ENCODE assay signal across 26 cellular contexts in the genomic region with DNA sequence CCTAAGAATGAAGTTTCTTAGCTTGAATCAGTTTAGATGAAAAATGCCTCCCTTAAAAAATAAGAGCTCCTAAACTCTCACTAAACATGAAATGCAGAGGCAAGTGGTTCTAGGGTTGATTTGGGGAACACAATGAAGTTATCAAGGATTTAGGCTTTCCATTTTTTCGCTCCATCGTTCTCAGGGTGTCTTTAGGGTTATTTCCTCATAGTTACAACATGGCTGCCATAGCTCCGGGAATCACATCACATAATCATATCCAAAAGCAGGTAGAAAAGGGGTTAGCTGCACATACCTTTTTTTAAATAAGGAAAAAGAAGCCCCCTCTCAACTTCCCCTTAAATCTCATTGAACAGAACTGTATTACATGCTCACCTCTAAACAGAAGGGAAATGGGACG. TPM values are rescaled to one million over a fixed set of nuclear protein-coding genes. Genes with fewer than 3 reads are reported as not detected.
DNase-seq lines count a peak whose midpoint lies in the region; ATAC-seq, FAIRE-seq and TF ChIP-seq lines count a peak whose summit lies in the region.
"Had no signal": no experiment of that assay in that cellular context is flagged by ENCODE, and none has a peak within 500 bp of the region (broad histone marks: within the 10 kb centered on the region; RNA-seq: fewer than 3 reads in every experiment).

No MANE protein-coding gene starts in this region.

- H4K20me1 ChIP-seq in HepG2 (ENCODE audit: insufficient read depth, low read length): no peaks in the 10 kb centered on the region
- H4K20me1 ChIP-seq in K562 (replicated peaks; ENCODE audit: control insufficient read depth, insufficient read depth, low read length): peaks cover 3% of the 10 kb centered on the region; the same call in 1 of the 2 replicates
- H4K20me1 ChIP-seq: BLaER1 had no signal

- BruUV-seq in HepG2 (replicated peaks; lab: Mats Ljungman, UMichigan) (no TSS peak), K562 (replicated peaks; lab: Mats Ljungman, UMichigan) (no TSS peak)

- H3K27ac ChIP-seq in HepG2 (ENCODE audit: extremely low read length, insufficient read depth, low read length): no peak overlapping the region
- H3K27ac ChIP-seq in right lobe of liver: no peak overlapping the region
- H3K27ac ChIP-seq in HEK293 (ENCODE audit: extremely low read depth, low read depth, low read length): no peak overlapping the region
- no peak overlapping the region for H3K27ac ChIP-seq in K562 (ENCODE audit: extremely low read depth, low read depth, low read length)
- H3K27ac ChIP-seq: BLaER1 had no signal

- H3K4me3 ChIP-seq in HepG2 (replicated peaks in 1 of 3; ENCODE audit: insufficient read depth in 1 of 3, low read depth in 2 of 3, low read length in 3 of 3) (no peak overlapping the region), right lobe of liver (no peak overlapping the region), HEK293 (ENCODE audit: low read depth, low read length) (no peak overlapping the region), K562 (no peak overlapping the region)
- H3K4me3 ChIP-seq: BLaER1 had no signal

- peaks cover 36% of the 10 kb centered on the region for H3K4me1 ChIP-seq in HepG2 (ENCODE audit: insufficient read depth, low read length)
- H3K4me1 ChIP-seq in right lobe of liver: no peaks in the 10 kb centered on the region
- H3K4me1 ChIP-seq in HEK293 (ENCODE audit: control insufficient read depth, insufficient read depth, low read length): no peaks in the 10 kb centered on the region
- H3K4me1 ChIP-seq in K562 (replicated peaks in 1 of 2; ENCODE audit: control insufficient read depth in 2 of 2, insufficient read depth in 2 of 2, low read length in 2 of 2): peaks cover 5 to 8% of the 10 kb centered on the region in 2 experiments; a peak in 3 of 5 replicates
- H3K4me1 ChIP-seq: BE2C had no signal

- in situ Hi-C loops in HepG2 (cut with HindIII; ENCODE audit: extremely low pct_ligation_motif_present, low pct_unique_long_range_greater_than_20kb): no loop called here
- in situ Hi-C loops in K562 (cut with MboI): no loop called here

- H3K9ac ChIP-seq in HepG2 (ENCODE audit: insufficient read depth, low read depth, low read length): no peak overlapping the region
- H3K9ac ChIP-seq in K562 (ENCODE audit: insufficient read depth in 1 of 2, low read depth in 2 of 2, low read length in 2 of 2): no peak overlapping the region
- H3K9ac ChIP-seq: BLaER1 had no signal

- TF ChIP-seq EP300 in HepG2 (IDR thresholded peaks at IDR 0.05; ENCODE audit: low read depth in 2 of 2, low read length in 2 of 2) (no peak), HepG2 (CRISPR knock-in tag; IDR thresholded peaks at IDR 0.05; ENCODE audit: borderline replicate concordance) (no peak), K562 (IDR thresholded peaks at IDR 0.05; ENCODE audit: low read length) (no peak)

- H3K9me1 ChIP-seq in K562 (ENCODE audit: control insufficient read depth, insufficient read depth, low read length): no peaks in the 10 kb centered on the region

- no peak for TF ChIP-seq POLR2A in HepG2 (IDR thresholded peaks at IDR 0.05; ENCODE audit: insufficient read depth in 1 of 2, low read depth in 2 of 2, low read length in 2 of 2)
- no peak for TF ChIP-seq POLR2A in right lobe of liver (IDR thresholded peaks at IDR 0.05)
- no peak for TF ChIP-seq POLR2A in K562 (conservative IDR thresholded peaks at IDR 0.05)

- TF ChIP-seq CTCF in HepG2 (CRISPR knock-in tag; IDR thresholded peaks at IDR 0.05): no peak
- TF ChIP-seq CTCF in right lobe of liver (IDR thresholded peaks at IDR 0.05): no peak
- no peak for TF ChIP-seq CTCF in HEK293 (tag by site-specific recombination; IDR thresholded peaks at IDR 0.05)
- TF ChIP-seq CTCF in K562 (IDR thresholded peaks at IDR 0.05 in 2 of 3, conservative IDR thresholded peaks at IDR 0.05 in 1 of 3; ENCODE audit: insufficient read depth in 2 of 3, low read depth in 1 of 3, low read length in 3 of 3): no peak

- FAIRE-seq in HepG2 (lab: Jason Lieb, UNC): no peak
- FAIRE-seq in K562 (lab: Jason Lieb, UNC): no peak
- FAIRE-seq: A204.1, D721Med, G401.6, GM12891 had no signal

- TF ChIP-seq RAD21 in HepG2 (CRISPR knock-in tag; IDR thresholded peaks at IDR 0.05) (no peak), K562 (CRISPR knock-in tag; conservative IDR thresholded peaks at IDR 0.05 in 1 of 2, IDR thresholded peaks at IDR 0.05 in 1 of 2) (no peak)

- ATAC-seq in HepG2: no peak
- ATAC-seq in right lobe of liver: no peak
- ATAC-seq in K562: no peak
- ATAC-seq in GM19023 (IDR thresholded peaks at IDR 0.05; ENCODE audit: unreplicated experiment): no peak

- POLR2A ChIA-PET in HepG2 (lab: Yijun Ruan, JAX) (interaction anchor here (5.4 kb wide), 1 partner anchor 112 kb away, joined by 52 read pairs; no protein-coding TSS in a partner anchor), HEK293 (lab: Yijun Ruan, JAX) (no interaction called here), K562 (lab: Yijun Ruan, JAX) (interaction anchor here (1.5 kb wide), 1 partner anchor 85 kb away, joined by 6 read pairs; no protein-coding TSS in a partner anchor)

- intact Hi-C loops in HepG2 (cut with micrococcal nuclease; ENCODE audit: unreplicated experiment): no loop called here
- intact Hi-C loops in right lobe of liver (cut with DNase I): no loop called here
- intact Hi-C loops in K562 (cut with micrococcal nuclease): no loop called here

- H3K9me3 ChIP-seq in HepG2 (ENCODE audit: low read length) (no peaks in the 10 kb centered on the region), right lobe of liver (no peaks in the 10 kb centered on the region), HEK293 (ENCODE audit: control insufficient read depth, insufficient read depth, low read depth, low read length) (no peaks in the 10 kb centered on the region; the same call in 1 of the 2 replicates), K562 (replicated peaks; ENCODE audit: control insufficient read depth, insufficient read depth, low read depth, low read length) (no peaks in the 10 kb centered on the region)
- H3K9me3 ChIP-seq: BE2C, Caco-2 had no signal

- H2AFZ ChIP-seq in HepG2 (ENCODE audit: low read length) (no peak overlapping the region), K562 (ENCODE audit: low read depth, low read length) (no peak overlapping the region)

- H3K79me2 ChIP-seq in HepG2 (ENCODE audit: insufficient read depth, low read length) (no peaks in the 10 kb centered on the region), K562 (ENCODE audit: control insufficient read depth, insufficient read depth, low read length) (no peaks in the 10 kb centered on the region)

- H3K27me3 ChIP-seq in HepG2 (ENCODE audit: control insufficient read depth in 1 of 2, insufficient read depth in 2 of 2, low read length in 2 of 2) (peaks cover 0 to 17% of the 10 kb centered on the region in 2 experiments; a peak in 2 of 5 replicates), right lobe of liver (no peaks in the 10 kb centered on the region), K562 (ENCODE audit: control insufficient read depth in 2 of 2, insufficient read depth in 2 of 2, low read length in 2 of 2) (peaks cover 3 to 13% of the 10 kb centered on the region in 2 experiments; a peak in 3 of 5 replicates)
- H3K27me3 ChIP-seq: BLaER1 had no signal

- CTCF ChIA-PET in HepG2 (lab: Yijun Ruan, JAX; ENCODE audit: low intra/inter-chr PET ratio, low total read pairs): interaction anchor here (2.6 to 3.9 kb wide), 2 partner anchors 88 to 111 kb away, joined by 34 to 58 read pairs; a partner anchor contains a TSS
- CTCF ChIA-PET in HEK293 (lab: Yijun Ruan, JAX): interaction anchor here (0.8 to 3.7 kb wide), 5 partner anchors 68 to 111 kb away, joined by 3 to 44 read pairs (median 4); a partner anchor contains a TSS
- CTCF ChIA-PET in K562 (lab: Yijun Ruan, JAX; ENCODE audit: low intra/inter-chr PET ratio): interaction anchor here (1.1 to 3.1 kb wide), 2 partner anchors 88 to 365 kb away, joined by 4 to 27 read pairs; a partner anchor contains a TSS

- H3K36me3 ChIP-seq in HepG2 (replicated peaks in 1 of 2; ENCODE audit: control insufficient read depth in 1 of 2, insufficient read depth in 2 of 2, low read length in 2 of 2) (no peaks in the 10 kb centered on the region), right lobe of liver (no peaks in the 10 kb centered on the region), HEK293 (ENCODE audit: control insufficient read depth in 2 of 2, insufficient read depth in 1 of 2, low read length in 2 of 2) (no peaks in the 10 kb centered on the region), K562 (ENCODE audit: control insufficient read depth, insufficient read depth, low read length) (no peaks in the 10 kb centered on the region)
- H3K36me3 ChIP-seq: BE2C, BLaER1 had no signal

- 45% methylated on average over 4 of the region's 4 CpGs for WGBS in HepG2 (ENCODE audit: low lambda C conversion rate)
- 89% methylated on average over 4 of the region's 4 CpGs for WGBS in right lobe of liver (ENCODE audit: insufficient coverage, low coverage, low lambda C conversion rate, missing lambda C conversion rate)
- 27% methylated on average over 4 of the region's 4 CpGs for WGBS in K562 (ENCODE audit: insufficient coverage, low coverage, missing lambda C conversion rate)

- no peak overlapping the region for H3K4me2 ChIP-seq in HepG2 (ENCODE audit: low read depth, low read length)
- H3K4me2 ChIP-seq in K562 (ENCODE audit: insufficient read depth, low read length): no peak overlapping the region
- H3K4me2 ChIP-seq: BLaER1 had no signal

- DNase-seq in HepG2 (ENCODE audit: low spot score): no peak
- DNase-seq in right lobe of liver: no peak
- DNase-seq in K562 (ENCODE audit: extremely low read depth in 1 of 4, low spot score in 3 of 4): no peak
- no peak for DNase-seq in activated CD8-positive, alpha-beta memory T cell treated with anti-CD3 and anti-CD28 coated beads, Interleukin-2, amount 50 U/mL, for 4 hours
- DNase-seq in COLO668 (lab: John Stamatoyannopoulos, UW; ENCODE audit: unreplicated experiment): no peak
- DNase-seq: 8988T; ACHN; BE2C; C1 segment of cervical spinal cord; Caco-2; Calu3; CD4-positive, alpha-beta memory T cell; CD4-positive, CD25-positive, alpha-beta regulatory T cell; CD8-positive, alpha-beta memory T cell; DMS79 treated with DMSO at 0.1 percent for 48 hours; GF-D8 had no signal

RNA-seq across cellular contexts. Expression of a gene that starts 21.4 kb away (rescaled TPM):
- total RNA-seq in HepG2 (2016; rRNA removed; fragmentation: Illumina TruSeq; extraction: Trizol) (not detected in 2 replicates), right lobe of liver (not detected), K562 (2014; rRNA removed) (not detected in 2 replicates), K562 (2014; rRNA removed; fragmentation: Illumina TruSeq; extraction: Trizol) (not detected in 2 replicates), K562 (2015; rRNA removed; fragmentation: Illumina TruSeq; extraction: Trizol) (not detected in 2 replicates), K562 (2021) (not detected in 2 replicates)
- not detected in 2 replicates for total RNA-seq in HepG2 (2016; cell fraction: cytosol; rRNA removed; fragmentation: Illumina TruSeq; extraction: Trizol; ENCODE audit: low read depth)
- not detected in 2 replicates for total RNA-seq in HepG2 (2016; cell fraction: insoluble cytoplasmic fraction; rRNA removed; fragmentation: Illumina TruSeq; extraction: Trizol)
- not detected in 2 replicates for total RNA-seq in HepG2 (2016; cell fraction: membrane; rRNA removed; fragmentation: Illumina TruSeq; extraction: Trizol)
- total RNA-seq in HepG2 (2016; cell fraction: nucleus; rRNA removed; fragmentation: Illumina TruSeq; extraction: Trizol): not detected in 2 replicates
- polyA plus RNA-seq in HepG2 (2011; rRNA removed) (not detected in 2 replicates), K562 (2011; rRNA removed) (not detected in 2 replicates), K562 (2014; fragmentation: Illumina TruSeq; extraction: Trizol) (not detected in 2 replicates), K562 (2014; fragmentation: Nextera tagmentation; extraction: Ambion mirVana) (not detected), K562 (2014; rRNA removed) (not detected in 2 replicates)
- polyA plus RNA-seq in HepG2 (2011; cell fraction: cytosol; rRNA removed): not detected in 2 replicates
- not detected in 2 replicates for polyA plus RNA-seq in HepG2 (2011; cell fraction: nucleus; rRNA removed)
- polyA plus RNA-seq in HepG2 (2012): not detected in 2 replicates
- not detected in 2 replicates for polyA plus RNA-seq in HepG2 (2016; cell fraction: cytosol; fragmentation: Illumina TruSeq; extraction: Trizol; ENCODE audit: low read depth)
- polyA plus RNA-seq in HepG2 (2016; cell fraction: insoluble cytoplasmic fraction; fragmentation: Illumina TruSeq; extraction: Trizol; ENCODE audit: low read depth): not detected in 2 replicates
- not detected in 2 replicates for polyA plus RNA-seq in HepG2 (2016; cell fraction: membrane; fragmentation: Illumina TruSeq; extraction: Trizol; ENCODE audit: low read depth)
- not detected in 2 replicates for polyA plus RNA-seq in HepG2 (2016; cell fraction: nucleus; fragmentation: Illumina TruSeq; extraction: Trizol; ENCODE audit: insufficient read depth, low read depth)
- not detected in 2 replicates for polyA minus RNA-seq in HepG2 (2011; rRNA and poly(A)+ RNA removed; ENCODE audit: low replicate concordance)
- polyA minus RNA-seq in HepG2 (2011; cell fraction: cytosol; rRNA and poly(A)+ RNA removed): not detected in 2 replicates
- not detected in 2 replicates for polyA minus RNA-seq in HepG2 (2011; cell fraction: nucleus; rRNA and poly(A)+ RNA removed)
- not detected in 2 replicates for total RNA-seq in K562 (2011; cell fraction: chromatin; rRNA removed; ENCODE audit: low replicate concordance)
- total RNA-seq in K562 (2011; cell fraction: nucleolus; rRNA removed): not detected in 2 replicates
- total RNA-seq in K562 (2011; cell fraction: nucleoplasm; rRNA removed): not detected in 2 replicates
- not detected in 2 replicates for polyA plus RNA-seq in K562 (2011; cell fraction: cytosol; rRNA removed)
- polyA plus RNA-seq in K562 (2011; cell fraction: nucleus; rRNA removed): not detected in 2 replicates
- not detected in 2 replicates for polyA plus RNA-seq in K562 (2012)
- not detected in 2 replicates for polyA minus RNA-seq in K562 (2011; rRNA and poly(A)+ RNA removed)
- polyA minus RNA-seq in K562 (2011; cell fraction: cytosol; rRNA and poly(A)+ RNA removed): not detected in 2 replicates
- polyA minus RNA-seq in K562 (2011; cell fraction: nucleus; rRNA and poly(A)+ RNA removed): not detected in 2 replicates
- total RNA-seq: A673; Caco-2; Calu3; CD4-positive, alpha-beta memory T cell; CD4-positive, CD25-positive, alpha-beta regulatory T cell; CD8-positive, alpha-beta memory T cell had no signal
- polyA plus RNA-seq: AG04450; CD14-positive monocyte; CD4-positive, alpha-beta memory T cell; CD4-positive, CD25-positive, alpha-beta regulatory T cell; CD8-positive, alpha-beta memory T cell had no signal

RNA-seq across cellular contexts. Expression of a gene that starts 31.5 kb away (rescaled TPM):
- total RNA-seq in HepG2 (2016; rRNA removed; fragmentation: Illumina TruSeq; extraction: Trizol) (6.3 and 8.3 TPM in 2 replicates), right lobe of liver (1 to 10 TPM; 1.5 to 3.1 (median 2.1) TPM), K562 (2014; rRNA removed) (7.3 and 9.3 TPM in 2 replicates), K562 (2014; rRNA removed; fragmentation: Illumina TruSeq; extraction: Trizol) (12.6 and 15.3 TPM in 2 replicates), K562 (2015; rRNA removed; fragmentation: Illumina TruSeq; extraction: Trizol) (7.0 and 7.4 TPM in 2 replicates), K562 (2021) (11.8 and 13.1 TPM in 2 replicates)
- total RNA-seq in HepG2 (2016; cell fraction: cytosol; rRNA removed; fragmentation: Illumina TruSeq; extraction: Trizol; ENCODE audit: low read depth): 5.1 and 6.2 TPM in 2 replicates
- 6.8 and 8.4 TPM in 2 replicates for total RNA-seq in HepG2 (2016; cell fraction: insoluble cytoplasmic fraction; rRNA removed; fragmentation: Illumina TruSeq; extraction: Trizol)
- total RNA-seq in HepG2 (2016; cell fraction: membrane; rRNA removed; fragmentation: Illumina TruSeq; extraction: Trizol): 13.3 and 13.4 TPM in 2 replicates
- total RNA-seq in HepG2 (2016; cell fraction: nucleus; rRNA removed; fragmentation: Illumina TruSeq; extraction: Trizol): 6.2 and 6.7 TPM in 2 replicates
- polyA plus RNA-seq in HepG2 (2011; rRNA removed) (7.5 and 8.8 TPM in 2 replicates), K562 (2011; rRNA removed) (10.4 and 15.0 TPM in 2 replicates), K562 (2014; fragmentation: Illumina TruSeq; extraction: Trizol) (11.9 and 12.5 TPM in 2 replicates), K562 (2014; fragmentation: Nextera tagmentation; extraction: Ambion mirVana) (10 to 100 TPM; 13.7 to 20.1 TPM), K562 (2014; rRNA removed) (7.5 and 7.7 TPM in 2 replicates)
- polyA plus RNA-seq in HepG2 (2011; cell fraction: cytosol; rRNA removed): 9.4 and 12.9 TPM in 2 replicates
- polyA plus RNA-seq in HepG2 (2011; cell fraction: nucleus; rRNA removed): 3.2 and 3.7 TPM in 2 replicates
- polyA plus RNA-seq in HepG2 (2012): 5.9 and 7.9 TPM in 2 replicates
- polyA plus RNA-seq in HepG2 (2016; cell fraction: cytosol; fragmentation: Illumina TruSeq; extraction: Trizol; ENCODE audit: low read depth): 4.6 and 5.6 TPM in 2 replicates
- 6.6 and 7.2 TPM in 2 replicates for polyA plus RNA-seq in HepG2 (2016; cell fraction: insoluble cytoplasmic fraction; fragmentation: Illumina TruSeq; extraction: Trizol; ENCODE audit: low read depth)
- 8.1 and 9.5 TPM in 2 replicates for polyA plus RNA-seq in HepG2 (2016; cell fraction: membrane; fragmentation: Illumina TruSeq; extraction: Trizol; ENCODE audit: low read depth)
- polyA plus RNA-seq in HepG2 (2016; cell fraction: nucleus; fragmentation: Illumina TruSeq; extraction: Trizol; ENCODE audit: insufficient read depth, low read depth): 7.7 and 8.6 TPM in 2 replicates
- 14.0 and 19.1 TPM in 2 replicates for polyA minus RNA-seq in HepG2 (2011; rRNA and poly(A)+ RNA removed; ENCODE audit: low replicate concordance)
- 5.4 and 6.3 TPM in 2 replicates for polyA minus RNA-seq in HepG2 (2011; cell fraction: cytosol; rRNA and poly(A)+ RNA removed)
- polyA minus RNA-seq in HepG2 (2011; cell fraction: nucleus; rRNA and poly(A)+ RNA removed): 2.6 and 3.9 TPM in 2 replicates
- total RNA-seq in K562 (2011; cell fraction: chromatin; rRNA removed; ENCODE audit: low replicate concordance): 9.6 and 10.6 TPM in 2 replicates
- total RNA-seq in K562 (2011; cell fraction: nucleolus; rRNA removed): 17.2 and 17.6 TPM in 2 replicates
- total RNA-seq in K562 (2011; cell fraction: nucleoplasm; rRNA removed): 11.7 and 12.3 TPM in 2 replicates
- polyA plus RNA-seq in K562 (2011; cell fraction: cytosol; rRNA removed): 12.6 and 17.0 TPM in 2 replicates
- 4.7 and 8.8 TPM in 2 replicates for polyA plus RNA-seq in K562 (2011; cell fraction: nucleus; rRNA removed)
- 11.8 and 19.0 TPM in 2 replicates for polyA plus RNA-seq in K562 (2012)
- 20.8 and 21.2 TPM in 2 replicates for polyA minus RNA-seq in K562 (2011; rRNA and poly(A)+ RNA removed)
- 11.4 and 11.6 TPM in 2 replicates for polyA minus RNA-seq in K562 (2011; cell fraction: cytosol; rRNA and poly(A)+ RNA removed)
- polyA minus RNA-seq in K562 (2011; cell fraction: nucleus; rRNA and poly(A)+ RNA removed): 6.6 and 9.1 TPM in 2 replicates

RNA-seq across cellular contexts. Expression of a gene that starts 39.4 kb away (rescaled TPM):
- total RNA-seq in HepG2 (2016; rRNA removed; fragmentation: Illumina TruSeq; extraction: Trizol): 0.07 and 0.34 TPM in 2 replicates
- not detected in 2 replicates for total RNA-seq in HepG2 (2016; cell fraction: cytosol; rRNA removed; fragmentation: Illumina TruSeq; extraction: Trizol; ENCODE audit: low read depth)
- 0.04 and 0.10 TPM in 2 replicates for total RNA-seq in HepG2 (2016; cell fraction: insoluble cytoplasmic fraction; rRNA removed; fragmentation: Illumina TruSeq; extraction: Trizol)
- 0.22 and 0.41 TPM in 2 replicates for total RNA-seq in HepG2 (2016; cell fraction: membrane; rRNA removed; fragmentation: Illumina TruSeq; extraction: Trizol)
- 0.16 and 0.22 TPM in 2 replicates for total RNA-seq in HepG2 (2016; cell fraction: nucleus; rRNA removed; fragmentation: Illumina TruSeq; extraction: Trizol)
- polyA plus RNA-seq in HepG2 (2011; rRNA removed): 0.08 TPM in 2 replicates
- 0.03 and 0.16 TPM in 2 replicates for polyA plus RNA-seq in HepG2 (2011; cell fraction: cytosol; rRNA removed)
- 0.19 and 0.23 TPM in 2 replicates for polyA plus RNA-seq in HepG2 (2011; cell fraction: nucleus; rRNA removed)
- 0.28 and 0.55 TPM in 2 replicates for polyA plus RNA-seq in HepG2 (2012)
- polyA plus RNA-seq in HepG2 (2016; cell fraction: cytosol; fragmentation: Illumina TruSeq; extraction: Trizol; ENCODE audit: low read depth): 0.12 TPM in 2 replicates
- polyA plus RNA-seq in HepG2 (2016; cell fraction: insoluble cytoplasmic fraction; fragmentation: Illumina TruSeq; extraction: Trizol; ENCODE audit: low read depth): 0.04 and 0.12 TPM in 2 replicates
- polyA plus RNA-seq in HepG2 (2016; cell fraction: membrane; fragmentation: Illumina TruSeq; extraction: Trizol; ENCODE audit: low read depth): 0.31 TPM in 1 of 2 replicates, not detected in the other
- 0.23 TPM in 1 of 2 replicates, not detected in the other for polyA plus RNA-seq in HepG2 (2016; cell fraction: nucleus; fragmentation: Illumina TruSeq; extraction: Trizol; ENCODE audit: insufficient read depth, low read depth)
- 0.10 and 0.21 TPM in 2 replicates for polyA minus RNA-seq in HepG2 (2011; rRNA and poly(A)+ RNA removed; ENCODE audit: low replicate concordance)
- polyA minus RNA-seq in HepG2 (2011; cell fraction: cytosol; rRNA and poly(A)+ RNA removed): not detected in 2 replicates
- polyA minus RNA-seq in HepG2 (2011; cell fraction: nucleus; rRNA and poly(A)+ RNA removed): under 0.01 TPM in 1 of 2 replicates, not detected in the other
- not detected for total RNA-seq in right lobe of liver
- total RNA-seq in K562 (2011; cell fraction: chromatin; rRNA removed; ENCODE audit: low replicate concordance): 0.49 and 1.1 TPM in 2 replicates
- 0.26 and 0.50 TPM in 2 replicates for total RNA-seq in K562 (2011; cell fraction: nucleolus; rRNA removed)
- 0.22 and 0.31 TPM in 2 replicates for total RNA-seq in K562 (2011; cell fraction: nucleoplasm; rRNA removed)
- total RNA-seq in K562 (2014; rRNA removed): 0.12 and 0.50 TPM in 2 replicates
- 0.38 and 0.44 TPM in 2 replicates for total RNA-seq in K562 (2014; rRNA removed; fragmentation: Illumina TruSeq; extraction: Trizol)
- 0.40 and 0.45 TPM in 2 replicates for total RNA-seq in K562 (2015; rRNA removed; fragmentation: Illumina TruSeq; extraction: Trizol)
- 0.33 and 0.49 TPM in 2 replicates for total RNA-seq in K562 (2021)
- polyA plus RNA-seq in K562 (2011; rRNA removed): 0.14 and 0.32 TPM in 2 replicates
- 0.12 and 0.15 TPM in 2 replicates for polyA plus RNA-seq in K562 (2011; cell fraction: cytosol; rRNA removed)
- polyA plus RNA-seq in K562 (2011; cell fraction: nucleus; rRNA removed): 0.37 and 0.94 TPM in 2 replicates
- polyA plus RNA-seq in K562 (2012): 0.47 and 1.4 TPM in 2 replicates
- 0.36 and 0.39 TPM in 2 replicates for polyA plus RNA-seq in K562 (2014; fragmentation: Illumina TruSeq; extraction: Trizol)
- polyA plus RNA-seq in K562 (2014; fragmentation: Nextera tagmentation; extraction: Ambion mirVana): under 1 TPM; 0.65 to 0.84 TPM
- 0.53 and 0.94 TPM in 2 replicates for polyA plus RNA-seq in K562 (2014; rRNA removed)
- polyA minus RNA-seq in K562 (2011; rRNA and poly(A)+ RNA removed): 0.30 and 0.63 TPM in 2 replicates
- not detected in 2 replicates for polyA minus RNA-seq in K562 (2011; cell fraction: cytosol; rRNA and poly(A)+ RNA removed)
- 0.22 and 0.40 TPM in 2 replicates for polyA minus RNA-seq in K562 (2011; cell fraction: nucleus; rRNA and poly(A)+ RNA removed)
- total RNA-seq: A673; CD4-positive, alpha-beta memory T cell; CD4-positive, CD25-positive, alpha-beta regulatory T cell; CD8-positive, alpha-beta memory T cell had no signal
- polyA plus RNA-seq: AG04450; CD14-positive monocyte; CD4-positive, alpha-beta memory T cell; CD8-positive, alpha-beta memory T cell had no signal

RNA-seq across cellular contexts. Expression of a gene that starts 43.5 kb away (rescaled TPM):
- 30.0 and 37.7 TPM in 2 replicates for total RNA-seq in HepG2 (2016; rRNA removed; fragmentation: Illumina TruSeq; extraction: Trizol)
- 7.5 and 7.9 TPM in 2 replicates for total RNA-seq in HepG2 (2016; cell fraction: cytosol; rRNA removed; fragmentation: Illumina TruSeq; extraction: Trizol; ENCODE audit: low read depth)
- 30.0 and 37.4 TPM in 2 replicates for total RNA-seq in HepG2 (2016; cell fraction: insoluble cytoplasmic fraction; rRNA removed; fragmentation: Illumina TruSeq; extraction: Trizol)
- 16.1 and 18.2 TPM in 2 replicates for total RNA-seq in HepG2 (2016; cell fraction: membrane; rRNA removed; fragmentation: Illumina TruSeq; extraction: Trizol)
- total RNA-seq in HepG2 (2016; cell fraction: nucleus; rRNA removed; fragmentation: Illumina TruSeq; extraction: Trizol): 17.1 and 18.6 TPM in 2 replicates
- 6.5 and 8.0 TPM in 2 replicates for polyA plus RNA-seq in HepG2 (2011; rRNA removed)
- 5.8 and 8.4 TPM in 2 replicates for polyA plus RNA-seq in HepG2 (2011; cell fraction: cytosol; rRNA removed)
- 3.4 and 5.6 TPM in 2 replicates for polyA plus RNA-seq in HepG2 (2011; cell fraction: nucleus; rRNA removed)
- 7.3 and 13.1 TPM in 2 replicates for polyA plus RNA-seq in HepG2 (2012)
- polyA plus RNA-seq in HepG2 (2016; cell fraction: cytosol; fragmentation: Illumina TruSeq; extraction: Trizol; ENCODE audit: low read depth): 1.2 and 1.6 TPM in 2 replicates
- polyA plus RNA-seq in HepG2 (2016; cell fraction: insoluble cytoplasmic fraction; fragmentation: Illumina TruSeq; extraction: Trizol; ENCODE audit: low read depth): 22.7 and 23.5 TPM in 2 replicates
- 3.8 and 4.0 TPM in 2 replicates for polyA plus RNA-seq in HepG2 (2016; cell fraction: membrane; fragmentation: Illumina TruSeq; extraction: Trizol; ENCODE audit: low read depth)
- 10.6 and 12.9 TPM in 2 replicates for polyA plus RNA-seq in HepG2 (2016; cell fraction: nucleus; fragmentation: Illumina TruSeq; extraction: Trizol; ENCODE audit: insufficient read depth, low read depth)
- 17.9 TPM in 1 of 2 replicates, not detected in the other for polyA minus RNA-seq in HepG2 (2011; rRNA and poly(A)+ RNA removed; ENCODE audit: low replicate concordance)
- 11.2 and 14.3 TPM in 2 replicates for polyA minus RNA-seq in HepG2 (2011; cell fraction: cytosol; rRNA and poly(A)+ RNA removed)
- polyA minus RNA-seq in HepG2 (2011; cell fraction: nucleus; rRNA and poly(A)+ RNA removed): 22.4 and 31.3 TPM in 2 replicates
- total RNA-seq in right lobe of liver: 10 to 100 TPM in 5 of 6 experiments, 1 to 10 TPM in 1; 10.0 to 16.3 (median 11.4) TPM
- total RNA-seq in K562 (2011; cell fraction: chromatin; rRNA removed; ENCODE audit: low replicate concordance): not detected in 2 replicates
- not detected in 2 replicates for total RNA-seq in K562 (2011; cell fraction: nucleolus; rRNA removed)
- total RNA-seq in K562 (2011; cell fraction: nucleoplasm; rRNA removed): not detected in 2 replicates
- not detected in 2 replicates for total RNA-seq in K562 (2014; rRNA removed)
- total RNA-seq in K562 (2014; rRNA removed; fragmentation: Illumina TruSeq; extraction: Trizol): not detected in 2 replicates
- not detected in 2 replicates for total RNA-seq in K562 (2015; rRNA removed; fragmentation: Illumina TruSeq; extraction: Trizol)
- not detected in 2 replicates for total RNA-seq in K562 (2021)
- not detected in 2 replicates for polyA plus RNA-seq in K562 (2011; rRNA removed)
- not detected in 2 replicates for polyA plus RNA-seq in K562 (2011; cell fraction: cytosol; rRNA removed)
- polyA plus RNA-seq in K562 (2011; cell fraction: nucleus; rRNA removed): not detected in 2 replicates
- not detected in 2 replicates for polyA plus RNA-seq in K562 (2012)
- not detected in 2 replicates for polyA plus RNA-seq in K562 (2014; fragmentation: Illumina TruSeq; extraction: Trizol)
- not detected for polyA plus RNA-seq in K562 (2014; fragmentation: Nextera tagmentation; extraction: Ambion mirVana)
- not detected in 2 replicates for polyA plus RNA-seq in K562 (2014; rRNA removed)
- not detected in 2 replicates for polyA minus RNA-seq in K562 (2011; rRNA and poly(A)+ RNA removed)
- not detected in 2 replicates for polyA minus RNA-seq in K562 (2011; cell fraction: cytosol; rRNA and poly(A)+ RNA removed)
- not detected in 2 replicates for polyA minus RNA-seq in K562 (2011; cell fraction: nucleus; rRNA and poly(A)+ RNA removed)
- total RNA-seq: A673; CD4-positive, alpha-beta memory T cell; CD4-positive, CD25-positive, alpha-beta regulatory T cell; CD8-positive, alpha-beta memory T cell had no signal
- polyA plus RNA-seq: CD14-positive monocyte; CD4-positive, alpha-beta memory T cell; CD4-positive, CD25-positive, alpha-beta regulatory T cell; CD8-positive, alpha-beta memory T cell had no signal
